ENCODE assay signal across 24 cellular contexts in genomic region chr10:28982950-28983349, GRCh38.
"Had no signal": no experiment of that assay in that cellular context is flagged by ENCODE, and none has a peak within 500 bp of the region (broad histone marks: within the 10 kb centered on the region; RNA-seq: fewer than 3 reads in every experiment).

No MANE protein-coding gene starts in this region.

- H3K36me3 Mint-ChIP-seq: immature natural killer cell; naive thymus-derived CD4-positive, alpha-beta T cell had no signal

- H3K27ac ChIP-seq: colonic mucosa, epithelial cell of prostate, foreskin keratinocyte, gastroesophageal sphincter, heart left ventricle, hepatocyte, left lung, lower lobe of right lung had no signal

- DNase-seq: colonic mucosa; cortex of kidney; effector CD8-positive, alpha-beta T cell; effector memory CD8-positive, alpha-beta T cell; endodermal cell; erythroblast; foreskin keratinocyte; heart left ventricle; hypothalamus; immature natural killer cell; islet precursor cell; kidney; kidney glomerular epithelial cell; left colon; left lung; left ventricle myocardium superior; lower lobe of right lung; mesendoderm; midbrain; naive thymus-derived CD4-positive, alpha-beta T cell had no signal

- ATAC-seq: effector memory CD8-positive, alpha-beta T cell; foreskin keratinocyte; left colon; left ventricle myocardium superior; naive thymus-derived CD4-positive, alpha-beta T cell had no signal

- H2AFZ ChIP-seq: hepatocyte had no signal

- H3K9me3 Mint-ChIP-seq: dendritic cell treated with granulocyte-macrophage colony-stimulating factor and Interleukin-4, amounts not matched to agents 40 ng/mL and 50 ng/mL, for 4 days; effector memory CD8-positive, alpha-beta T cell; endodermal cell had no signal

- H3K4me1 Mint-ChIP-seq: endodermal cell; naive thymus-derived CD4-positive, alpha-beta T cell had no signal

- H3K4me2 ChIP-seq: hepatocyte had no signal

- H3K27ac Mint-ChIP-seq: dendritic cell treated with granulocyte-macrophage colony-stimulating factor and Interleukin-4, amounts not matched to agents 40 ng/mL and 50 ng/mL, for 4 days; effector memory CD8-positive, alpha-beta T cell; endodermal cell; immature natural killer cell; naive thymus-derived CD4-positive, alpha-beta T cell had no signal

- H3K9me3 ChIP-seq: colonic mucosa, gastroesophageal sphincter, heart left ventricle, left lung, lower lobe of right lung had no signal

- H3K4me3 Mint-ChIP-seq: dendritic cell treated with granulocyte-macrophage colony-stimulating factor and Interleukin-4, amounts not matched to agents 40 ng/mL and 50 ng/mL, for 4 days; effector memory CD8-positive, alpha-beta T cell; endodermal cell; immature natural killer cell; naive thymus-derived CD4-positive, alpha-beta T cell had no signal

- H3K27me3 Mint-ChIP-seq: effector memory CD8-positive, alpha-beta T cell had no signal

- H3K4me1 ChIP-seq: colonic mucosa had no signal

- H3K36me3 ChIP-seq: colonic mucosa, gastroesophageal sphincter, heart left ventricle, left lung, lower lobe of right lung had no signal

- H3K4me3 ChIP-seq: colonic mucosa, gastroesophageal sphincter, heart left ventricle, hepatocyte, left lung, lower lobe of right lung had no signal

- H3K27me3 ChIP-seq: colonic mucosa, foreskin keratinocyte, gastroesophageal sphincter, heart left ventricle, hepatocyte, left lung had no signal
